8 cellular contexts compared by ENCODE assay signal in the genomic region with DNA sequence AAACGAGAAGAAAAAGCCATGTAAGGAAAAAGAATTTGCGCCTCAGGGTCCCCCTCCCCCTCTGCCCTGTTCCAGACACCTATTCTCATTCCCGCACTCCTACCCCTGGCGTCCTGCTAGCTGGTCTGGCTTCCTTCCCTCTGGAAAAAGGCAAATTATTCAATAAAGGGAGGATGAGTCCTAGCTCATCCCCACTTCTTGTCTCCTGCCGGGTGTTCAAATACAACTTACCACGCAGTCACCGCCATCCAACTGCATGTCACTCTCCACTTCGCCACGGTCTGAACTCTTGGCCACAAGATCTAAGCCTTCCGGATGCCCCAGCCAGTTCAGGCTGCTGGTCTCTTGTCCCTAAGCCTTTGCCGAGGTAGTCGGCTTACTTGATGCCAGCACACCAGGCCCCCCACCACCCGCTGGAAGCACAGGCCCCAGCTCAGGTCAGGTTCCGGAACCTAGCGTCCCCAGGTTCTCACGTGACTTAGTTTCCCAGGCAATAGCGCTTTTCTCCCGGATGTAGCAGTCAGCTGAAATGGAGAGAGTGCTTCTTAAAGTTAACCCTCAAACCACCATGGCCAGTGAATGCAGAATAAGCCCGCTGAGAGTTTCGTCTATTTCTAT.
DNase-seq lines count a peak whose midpoint lies in the region; ATAC-seq and TF ChIP-seq lines count a peak whose summit lies in the region.

No MANE protein-coding gene starts in this region.

- TF ChIP-seq CTCF in HFF-Myc (IDR thresholded peaks at IDR 0.05; ENCODE audit: low read depth, low read length, missing control alignments) (no peak), parathyroid adenoma (IDR thresholded peaks at IDR 0.05) (no peak), upper lobe of left lung (IDR thresholded peaks at IDR 0.05) (no peak)

- no peaks in the 10 kb centered on the region for H3K36me3 ChIP-seq in parathyroid adenoma (ENCODE audit: control insufficient read depth, insufficient read depth, low read length)
- no peaks in the 10 kb centered on the region for H3K36me3 ChIP-seq in upper lobe of left lung

- ATAC-seq in upper lobe of left lung (ENCODE audit: low FRiP score in 2 of 2) = peak; percentile 91 to 92

- peak overlapping the region; percentile 79 for H3K4me3 ChIP-seq in HFF-Myc (replicated peaks; ENCODE audit: low read depth, low read length)
- H3K4me3 ChIP-seq in parathyroid adenoma (ENCODE audit: low read depth, low read length) = peak overlapping the region; percentile 82
- peak overlapping the region; percentile 15 to 69 (median 61) for H3K4me3 ChIP-seq in upper lobe of left lung

- intact Hi-C loops in cardiac septum (cut with DNase I) = loop anchor here (10.0 kb wide), 1 partner anchor 94 kb away; no protein-coding TSS in a partner anchor

- peaks cover 15% of the 10 kb centered on the region for H3K36me3 Mint-ChIP-seq in activated naive CD8-positive, alpha-beta T cell treated with anti-CD3 and anti-CD28 coated beads for 36 hours

- peak overlapping the region; percentile 88 for H3K27ac ChIP-seq in parathyroid adenoma
- peak overlapping the region; percentile 40 to 81 (median 70) for H3K27ac ChIP-seq in upper lobe of left lung

- peaks cover 8% of the 10 kb centered on the region for H3K9me3 Mint-ChIP-seq in activated naive CD8-positive, alpha-beta T cell treated with anti-CD3 and anti-CD28 coated beads for 36 hours

- H3K4me3 Mint-ChIP-seq in activated naive CD8-positive, alpha-beta T cell treated with anti-CD3 and anti-CD28 coated beads for 36 hours = peak overlapping the region; percentile 99

- H3K4me1 ChIP-seq in parathyroid adenoma (peaks cover 5% of the 10 kb centered on the region), upper lobe of left lung (no peaks in the 10 kb centered on the region)

- no peak for TF ChIP-seq EP300 in upper lobe of left lung (IDR thresholded peaks at IDR 0.05)

- DNase-seq in GM04504 (ENCODE audit: low read depth) (peak; percentile 25), HFF-Myc (ENCODE audit: extremely low read depth, low read depth) (peak; percentile 33), NAMALWA (ENCODE audit: low spot score) (peak; percentile 85), SKM-1 (lab: John Stamatoyannopoulos, UW; ENCODE audit: unreplicated experiment) (peak; percentile 45), cardiac septum (ENCODE audit: low spot score) (peak; percentile 76), upper lobe of left lung (peak; percentile 39 to 61)
- peak; percentile 55 for DNase-seq in activated naive CD8-positive, alpha-beta T cell treated with anti-CD3 and anti-CD28 coated beads for 36 hours

- no peaks in the 10 kb centered on the region for H3K9me3 ChIP-seq in parathyroid adenoma (ENCODE audit: control insufficient read depth, low read length)
- H3K9me3 ChIP-seq in upper lobe of left lung = no peaks in the 10 kb centered on the region

- peak overlapping the region; percentile 61 for H2AFZ ChIP-seq in parathyroid adenoma

- H3K27me3 ChIP-seq in parathyroid adenoma (ENCODE audit: control insufficient read depth, insufficient read depth, low read length) (no peaks in the 10 kb centered on the region), upper lobe of left lung (no peaks in the 10 kb centered on the region)

- H3K27me3 Mint-ChIP-seq in activated naive CD8-positive, alpha-beta T cell treated with anti-CD3 and anti-CD28 coated beads for 36 hours = no peaks in the 10 kb centered on the region

- TF ChIP-seq POLR2A in upper lobe of left lung (IDR thresholded peaks at IDR 0.05) = peak in 2 of 4 donors; percentile 23 to 46

- 2 to 29% methylated on average over 7 to 20 of the region's 20 CpGs for WGBS in upper lobe of left lung, 2 donors

- H3K79me2 ChIP-seq in parathyroid adenoma = no peaks in the 10 kb centered on the region

- peaks cover 8% of the 10 kb centered on the region for H3K4me1 Mint-ChIP-seq in activated naive CD8-positive, alpha-beta T cell treated with anti-CD3 and anti-CD28 coated beads for 36 hours

- peak overlapping the region; percentile 70 for H3K4me2 ChIP-seq in parathyroid adenoma (ENCODE audit: low read length)

- H3K27ac Mint-ChIP-seq in activated naive CD8-positive, alpha-beta T cell treated with anti-CD3 and anti-CD28 coated beads for 36 hours = peak overlapping the region; percentile 88

- peak overlapping the region; percentile 61 for H3K9ac ChIP-seq in parathyroid adenoma

Comparison
In these comparisons a context has a peak if more than half of its experiments do, and no peak if none do; other contexts are left out.
1. Peak in every context shown above with its lines: DNase-seq, ATAC-seq, H3K4me3 ChIP-seq and H3K27ac ChIP-seq.
2. DNase-seq: peak in every context shown above with its lines; median percentile 85 in NAMALWA; 76 in cardiac septum; 55 in activated naive CD8-positive, alpha-beta T cell treated with anti-CD3 and anti-CD28 coated beads for 36 hours; 50 in upper lobe of left lung; 45 in SKM-1; 33 in HFF-Myc; 25 in GM04504.